Comparison of ENCODE assay signal across 22 cellular contexts in the genomic region with DNA sequence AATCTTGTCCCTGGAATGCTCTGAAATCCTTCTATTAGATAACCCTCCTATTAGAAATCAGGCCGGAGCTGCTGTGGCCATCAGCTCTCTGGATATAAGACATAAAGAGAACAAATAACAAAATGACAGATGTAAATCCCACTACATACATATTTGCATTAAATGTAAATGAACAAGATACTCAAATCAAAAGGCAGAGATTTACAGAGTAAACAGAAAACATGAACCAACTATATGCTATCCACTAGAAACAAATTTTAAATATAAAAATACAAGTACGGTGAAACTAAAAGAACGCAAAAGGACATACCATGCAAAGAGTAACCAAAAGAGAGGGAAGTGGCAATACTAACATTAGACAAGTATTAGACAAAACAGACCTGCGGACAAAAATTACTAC.
"Had no signal": no experiment of that assay in that cellular context is flagged by ENCODE, and none has a peak within 500 bp of the region (broad histone marks: within the 10 kb centered on the region; RNA-seq: fewer than 3 reads in every experiment).

No MANE protein-coding gene starts in this region.

- H3K4me3 ChIP-seq: MG63, SJCRH30 had no signal

- DNase-seq: Karpas-422, KG1, MG63, NCI-H1092, NCI-H1105 treated with DMSO at 0.1 percent for 48 hours, NCI-H1417 treated with DMSO at 0.1 percent for 48 hours, NCI-H146, NCI-H1694 treated with DMSO at 0.1 percent for 48 hours, NCI-H1930, NCI-H2081, NCI-H2107, NCI-H2171, NCI-H226, NCI-H446, NCI-H510A, NCI-H524 treated with DMSO at 0.1 percent for 48 hours, NCI-H69, NCI-H774, RPMI8226, SHP77, SJCRH30 had no signal

- H3K36me3 ChIP-seq: SJCRH30 had no signal

- FAIRE-seq: RCC 7860 had no signal

- H3K9me3 ChIP-seq: SJCRH30 had no signal

- H3K27ac ChIP-seq: SJCRH30 had no signal

- H3K27me3 ChIP-seq: MG63, SJCRH30 had no signal
